Comparison of ENCODE assay signal across 14 cellular contexts in the genomic region with DNA sequence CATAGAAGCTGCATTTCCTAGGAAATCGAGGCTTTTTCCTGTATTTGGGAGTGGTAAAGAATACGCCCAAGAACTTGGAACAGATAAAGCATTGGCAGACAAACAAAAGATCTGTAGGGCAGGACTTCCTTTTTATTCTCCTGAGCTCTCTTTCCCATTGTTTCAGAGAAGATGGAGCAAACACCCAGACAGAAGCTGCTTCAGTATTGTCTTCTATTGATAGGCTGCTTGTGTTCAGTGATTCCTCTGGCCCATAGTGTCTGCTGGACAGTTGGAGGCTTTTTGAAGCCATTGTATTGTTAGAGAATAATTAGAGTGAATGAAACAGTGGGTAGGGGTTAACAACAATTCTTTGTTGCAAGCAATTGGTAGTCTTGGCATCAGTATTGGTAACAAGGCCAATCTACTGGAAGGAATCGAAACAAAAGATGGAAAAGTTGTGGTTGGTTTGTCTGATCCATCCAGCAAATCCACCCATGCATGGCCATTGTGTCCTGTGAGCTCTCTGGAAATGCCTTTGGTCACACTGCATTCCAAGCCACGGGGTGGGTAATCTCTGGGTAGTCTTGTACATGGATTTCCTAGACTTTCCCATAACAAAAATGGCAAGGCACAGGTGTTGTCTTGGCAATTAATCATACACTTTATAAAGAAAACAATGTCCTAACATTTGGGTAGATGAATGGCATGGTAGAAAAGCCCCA.
DNase-seq lines count a peak whose midpoint lies in the region; ATAC-seq, FAIRE-seq and TF ChIP-seq lines count a peak whose summit lies in the region.
"Had no signal": no experiment of that assay in that cellular context is flagged by ENCODE, and none has a peak within 500 bp of the region (broad histone marks: within the 10 kb centered on the region; RNA-seq: fewer than 3 reads in every experiment).

No MANE protein-coding gene starts in this region.

- H3K36me3 ChIP-seq in colonic mucosa: no peaks in the 10 kb centered on the region
- H3K36me3 ChIP-seq in muscle layer of colon (ENCODE audit: insufficient read depth, low read length): no peaks in the 10 kb centered on the region
- H3K36me3 ChIP-seq in stomach smooth muscle (ENCODE audit: control insufficient read depth in 2 of 2, insufficient read depth in 2 of 2, low read length in 2 of 2): no peaks in the 10 kb centered on the region
- H3K36me3 ChIP-seq: BE2C had no signal

- no peak for FAIRE-seq in GM19239 (lab: Jason Lieb, UNC)
- FAIRE-seq: GM12892 had no signal

- H3K4me1 ChIP-seq in colonic mucosa: peaks cover 16% of the 10 kb centered on the region
- H3K4me1 ChIP-seq in muscle layer of colon (ENCODE audit: insufficient read depth, low read length): peaks cover 93% of the 10 kb centered on the region
- H3K4me1 ChIP-seq in stomach smooth muscle (ENCODE audit: control insufficient read depth, insufficient read depth, low read length): peaks cover 50% of the 10 kb centered on the region

- H3K9me3 ChIP-seq in colonic mucosa (no peaks in the 10 kb centered on the region), muscle layer of colon (ENCODE audit: low read length) (no peaks in the 10 kb centered on the region), stomach smooth muscle (ENCODE audit: control insufficient read depth in 2 of 2, low read length in 2 of 2) (no peaks in the 10 kb centered on the region)
- H3K9me3 ChIP-seq: BE2C had no signal

- no peak overlapping the region for H3K4me3 Mint-ChIP-seq in Calu3 (ENCODE audit: low read depth, unreplicated experiment)
- H3K4me3 Mint-ChIP-seq in activated naive CD8-positive, alpha-beta T cell treated with anti-CD3 and anti-CD28 coated beads, Interleukin-2, amount 50 U/mL, for 24 hours: no peak overlapping the region
- H3K4me3 Mint-ChIP-seq: activated T-helper 1 cell treated with anti-CD3 and anti-CD28 coated beads, Interleukin-12 subunit alpha, Interleukin-12 subunit beta, Interleukin-2, Interleukin-4 antibody, amounts not matched to agents 30 ng/mL and 10 ng/mL and 1 ng/mL, durations not matched to agents 14 hours and 24 hours and 36 hours; natural killer cell had no signal

- no peak for ATAC-seq in activated naive CD8-positive, alpha-beta T cell treated with anti-CD3 and anti-CD28 coated beads, Interleukin-2, amount 50 U/mL, for 24 hours
- ATAC-seq: natural killer cell had no signal

- no peak overlapping the region for H3K4me3 ChIP-seq in colonic mucosa
- H3K4me3 ChIP-seq in muscle layer of colon (ENCODE audit: low read depth in 1 of 2, low read length in 2 of 2): peak overlapping the region in 1 of 2 donors; percentile 7
- no peak overlapping the region for H3K4me3 ChIP-seq in stomach smooth muscle (ENCODE audit: low read length in 2 of 2)
- H3K4me3 ChIP-seq: GM23248 had no signal

- DNase-seq in HK-2 (ENCODE audit: unreplicated experiment): peak; percentile 26
- DNase-seq in colonic mucosa: no peak
- DNase-seq in Calu3: no peak
- no peak for DNase-seq in GM19239 (ENCODE audit: insufficient read length, low spot score)
- no peak for DNase-seq in activated naive CD8-positive, alpha-beta T cell treated with anti-CD3 and anti-CD28 coated beads, Interleukin-2, amount 50 U/mL, for 24 hours
- DNase-seq in activated CD4-positive, alpha-beta T cell treated with anti-CD3 and anti-CD28 coated beads for 48 hours: no peak
- DNase-seq: BE2C, GM23248, natural killer cell, NCI-H2029 had no signal

- no TSS peak for BruUV-seq in Calu3 (replicated peaks; lab: Mats Ljungman, UMichigan)

- H3K36me3 Mint-ChIP-seq in Calu3 (ENCODE audit: insufficient read depth, unreplicated experiment): no peaks in the 10 kb centered on the region
- no peaks in the 10 kb centered on the region for H3K36me3 Mint-ChIP-seq in activated naive CD8-positive, alpha-beta T cell treated with anti-CD3 and anti-CD28 coated beads, Interleukin-2, amount 50 U/mL, for 24 hours (ENCODE audit: low read depth)
- H3K36me3 Mint-ChIP-seq: natural killer cell had no signal

- TF ChIP-seq CTCF in colonic mucosa (IDR thresholded peaks at IDR 0.05) (no peak), Calu3 (IDR thresholded peaks at IDR 0.05; ENCODE audit: unreplicated experiment) (no peak)

- no peaks in the 10 kb centered on the region for H3K27me3 Mint-ChIP-seq in Calu3 (ENCODE audit: unreplicated experiment)
- H3K27me3 Mint-ChIP-seq in activated naive CD8-positive, alpha-beta T cell treated with anti-CD3 and anti-CD28 coated beads, Interleukin-2, amount 50 U/mL, for 24 hours: no peaks in the 10 kb centered on the region

- H3K27ac ChIP-seq in colonic mucosa (peak overlapping the region; percentile 75), muscle layer of colon (ENCODE audit: low read depth, low read length) (peak overlapping the region; percentile 86), stomach smooth muscle (ENCODE audit: low read length) (peak overlapping the region; percentile 95)
- H3K27ac ChIP-seq: GM23248 had no signal

- intact Hi-C loops in colonic mucosa (cut with DNase I) (loop anchor here (10.0 kb wide), 1 partner anchor 540 kb away; no protein-coding TSS in a partner anchor), Calu3 (cut with micrococcal nuclease; ENCODE audit: unreplicated experiment) (no loop called here)

- no peak overlapping the region for H3K27ac Mint-ChIP-seq in Calu3 (ENCODE audit: unreplicated experiment)
- H3K27ac Mint-ChIP-seq in activated naive CD8-positive, alpha-beta T cell treated with anti-CD3 and anti-CD28 coated beads, Interleukin-2, amount 50 U/mL, for 24 hours: no peak overlapping the region
- H3K27ac Mint-ChIP-seq: activated T-helper 1 cell treated with anti-CD3 and anti-CD28 coated beads, Interleukin-12 subunit alpha, Interleukin-12 subunit beta, Interleukin-2, Interleukin-4 antibody, amounts not matched to agents 30 ng/mL and 10 ng/mL and 1 ng/mL, durations not matched to agents 14 hours and 24 hours and 36 hours; natural killer cell had no signal

- peaks cover 56% of the 10 kb centered on the region for H3K4me1 Mint-ChIP-seq in Calu3 (ENCODE audit: low read depth, unreplicated experiment)
- peaks cover 31% of the 10 kb centered on the region for H3K4me1 Mint-ChIP-seq in activated naive CD8-positive, alpha-beta T cell treated with anti-CD3 and anti-CD28 coated beads, Interleukin-2, amount 50 U/mL, for 24 hours

- CTCF ChIA-PET in Calu3 (lab: Charles Lee): no interaction called here

- H3K27me3 ChIP-seq in colonic mucosa (no peaks in the 10 kb centered on the region), muscle layer of colon (ENCODE audit: control insufficient read depth in 1 of 2, insufficient read depth in 2 of 2, low read length in 2 of 2) (no peaks in the 10 kb centered on the region), stomach smooth muscle (ENCODE audit: control insufficient read depth in 1 of 2, insufficient read depth in 2 of 2, low read length in 2 of 2) (no peaks in the 10 kb centered on the region)
- H3K27me3 ChIP-seq: BE2C had no signal

- no peak overlapping the region for H3K9ac ChIP-seq in colonic mucosa (ENCODE audit: low read depth in 2 of 2, low read length in 2 of 2)
- H3K9ac ChIP-seq in muscle layer of colon (ENCODE audit: low read length): no peak overlapping the region
- no peak overlapping the region for H3K9ac ChIP-seq in stomach smooth muscle (ENCODE audit: low read length in 2 of 2)
- H3K9ac ChIP-seq: GM23248 had no signal

- no peaks in the 10 kb centered on the region for H3K9me3 Mint-ChIP-seq in Calu3 (ENCODE audit: low read depth, unreplicated experiment)
- H3K9me3 Mint-ChIP-seq in activated naive CD8-positive, alpha-beta T cell treated with anti-CD3 and anti-CD28 coated beads, Interleukin-2, amount 50 U/mL, for 24 hours: no peaks in the 10 kb centered on the region
- H3K9me3 Mint-ChIP-seq: activated T-helper 1 cell treated with anti-CD3 and anti-CD28 coated beads, Interleukin-12 subunit alpha, Interleukin-12 subunit beta, Interleukin-2, Interleukin-4 antibody, amounts not matched to agents 30 ng/mL and 10 ng/mL and 1 ng/mL, durations not matched to agents 14 hours and 24 hours and 36 hours; natural killer cell had no signal
